In the genomic region with DNA sequence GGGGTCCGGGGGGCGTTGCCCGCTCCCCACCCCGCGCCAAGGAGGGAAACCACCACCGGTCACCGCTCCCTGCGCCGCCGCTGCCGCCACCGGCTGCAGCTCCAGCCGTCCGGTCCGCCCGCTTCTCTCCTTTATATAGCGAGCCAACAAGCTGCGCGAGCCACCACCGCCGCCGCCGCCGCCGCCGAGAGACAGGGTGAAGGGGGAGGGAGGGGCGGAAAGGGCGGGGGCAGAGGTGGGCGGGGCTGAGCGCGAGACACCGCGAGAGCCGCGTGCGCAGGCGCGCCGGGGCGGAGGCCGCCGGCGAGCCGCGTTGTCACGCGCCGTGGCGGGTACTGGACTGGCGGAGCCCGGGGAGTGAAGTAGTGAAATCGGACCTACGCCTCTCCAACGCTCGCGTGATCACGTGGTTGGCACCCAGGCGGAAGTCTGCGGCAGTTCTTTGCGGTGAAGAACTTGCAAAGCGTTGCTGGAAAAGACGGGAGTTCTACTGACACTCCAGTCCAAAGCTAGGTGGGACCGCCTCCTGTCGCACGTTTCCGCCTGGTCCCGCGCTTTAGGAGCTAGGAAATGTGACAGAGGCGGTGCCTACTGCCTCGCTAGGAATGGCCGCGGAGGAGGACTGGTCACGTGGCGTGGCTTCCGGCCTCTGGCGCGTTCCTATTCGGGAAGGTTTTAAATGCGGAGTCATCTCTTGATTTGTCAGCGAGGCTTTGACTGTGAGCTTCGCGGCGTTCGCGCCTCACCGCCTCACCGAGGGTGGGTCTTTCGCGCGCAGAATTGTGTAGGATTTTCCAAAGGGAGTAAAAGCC, we compare ENCODE assay signal across 8 cellular contexts. TPM values are rescaled to one million over a fixed set of nuclear protein-coding genes. Genes with fewer than 3 reads are reported as not detected.
DNase-seq lines count a peak whose midpoint lies in the region; ATAC-seq, FAIRE-seq and TF ChIP-seq lines count a peak whose summit lies in the region.

GTF2A1 (minus strand) TSS at position 193 of the 812 bp plus-strand sequence. CDS start 441 bp downstream, outside the sequence.

- peak within 1 kb of the TSS; percentile 92 for H3K4me3 ChIP-seq in OCI-LY7 (ENCODE audit: low read depth, low read length, poor library complexity, severe bottlenecking)
- peak within 1 kb of the TSS; percentile 84 to 99 (median 98) for H3K4me3 ChIP-seq in endothelial cell of umbilical vein (replicated peaks in 1 of 3; ENCODE audit: insufficient read depth in 1 of 3, low read depth in 1 of 3, low read length in 3 of 3)

- TF ChIP-seq POLR2A in endothelial cell of umbilical vein (IDR thresholded peaks at IDR 0.05; ENCODE audit: low read depth, low read length), result peak; percentile 99

- dilution Hi-C loops in endothelial cell of umbilical vein (cut with MboI; ENCODE audit: extremely low pct_ligation_motif_present, low sequenced_read_pairs), result no loop called here

- BruUV-seq in OCI-LY7 (replicated peaks; lab: Mats Ljungman, UMichigan) (no TSS peak), endothelial cell of umbilical vein (replicated peaks; lab: Mats Ljungman, UMichigan) (TSS peak; percentile 3)

- intact Hi-C loops in OCI-LY7 (cut with micrococcal nuclease; ENCODE audit: unreplicated experiment), result no loop called here
- intact Hi-C loops in endothelial cell of umbilical vein (cut with micrococcal nuclease), result loop anchor here (5.0 kb wide), 2 partner anchors 216 to 584 kb away; no protein-coding TSS in a partner anchor

- H4K20me1 ChIP-seq in OCI-LY7 (ENCODE audit: insufficient read depth, low read length) (peaks cover 14% of the 10 kb centered on the region; the same call in 1 of the 2 replicates), endothelial cell of umbilical vein (replicated peaks; ENCODE audit: control insufficient read depth, extremely low read depth, insufficient read depth, low read length) (no peaks in the 10 kb centered on the region)

- FAIRE-seq in D721Med (lab: Jason Lieb, UNC) (no peak), endothelial cell of umbilical vein (lab: Jason Lieb, UNC) (peak; percentile 88)

- peak within 1 kb of the TSS; percentile 93 for H3K27ac ChIP-seq in OCI-LY7 (ENCODE audit: low read depth, low read length, poor library complexity, severe bottlenecking)
- H3K27ac ChIP-seq in endothelial cell of umbilical vein (ENCODE audit: insufficient read depth, low read depth, low read length), result peak within 1 kb of the TSS; percentile 96

- no peaks in the 10 kb centered on the region for H3K27me3 ChIP-seq in endothelial cell of umbilical vein (ENCODE audit: control insufficient read depth in 2 of 2, insufficient read depth in 2 of 2, low read length in 2 of 2)

- no peak for TF ChIP-seq CTCF in D721Med (IDR thresholded peaks at IDR 0.05; ENCODE audit: insufficient read depth, missing control alignments)
- no peak for TF ChIP-seq CTCF in OCI-LY7 (conservative IDR thresholded peaks at IDR 0.05; ENCODE audit: low read length)
- no peak for TF ChIP-seq CTCF in endothelial cell of umbilical vein (IDR thresholded peaks at IDR 0.05; ENCODE audit: extremely low read depth in 1 of 2, insufficient read depth in 1 of 2, low read depth in 1 of 2, low read length in 2 of 2)

- H3K9me2 ChIP-seq in OCI-LY7 (ENCODE audit: insufficient read depth, low read length), result no peaks in the 10 kb centered on the region

- peaks cover 26% of the 10 kb centered on the region for H3K36me3 ChIP-seq in OCI-LY7 (ENCODE audit: insufficient read depth, low read length)
- no peaks in the 10 kb centered on the region for H3K36me3 ChIP-seq in endothelial cell of umbilical vein (ENCODE audit: control insufficient read depth in 2 of 2, extremely low read depth in 1 of 2, insufficient read depth in 2 of 2, low read length in 2 of 2)

- peak within 1 kb of the TSS; percentile 98 for H2AFZ ChIP-seq in OCI-LY7 (ENCODE audit: low read length)
- H2AFZ ChIP-seq in endothelial cell of umbilical vein (ENCODE audit: low read depth, low read length), result peak within 1 kb of the TSS; percentile 70

- POLR2A ChIA-PET in OCI-LY7 (lab: Charles Lee) (interaction anchor here (0.6 to 1.9 kb wide), 17 partner anchors 9 to 311 kb away, joined by 3 to 11 read pairs (median 3); no protein-coding TSS in a partner anchor), endothelial cell of umbilical vein (lab: Charles Lee) (interaction anchor here (0.6 to 1.6 kb wide), 10 partner anchors 8 to 643 kb away, joined by 3 to 11 read pairs (median 4); partner anchors contain the start of gene CEP128)

- DNase-seq in D721Med (ENCODE audit: insufficient read length, low spot score) (peak; percentile 25), HuH-7.5 (ENCODE audit: low spot score) (peak; percentile 75), OCI-LY7 (ENCODE audit: low spot score) (peak; percentile 97), activated T-cell treated with anti-CD3 and anti-CD28 coated beads for 1 hour (ENCODE audit: low read depth) (peak; percentile 93), endothelial cell of umbilical vein (ENCODE audit: low read depth, low spot score) (peak; percentile 97), midbrain (lab: John Stamatoyannopoulos, UW) (peak; percentile 99)
- peak; percentile 88 to 92 for DNase-seq in stimulated activated CD8-positive, alpha-beta memory T cell treated with anti-CD3 and anti-CD28 coated beads, Interleukin-2, amount 100 ng/mL, for 1 hour (ENCODE audit: low read depth in 2 of 2)

- H3K9me3 ChIP-seq in OCI-LY7 (ENCODE audit: low read length) (no peaks in the 10 kb centered on the region), endothelial cell of umbilical vein (replicated peaks; ENCODE audit: control insufficient read depth, insufficient read depth, low read length) (no peaks in the 10 kb centered on the region)

- CTCF ChIA-PET in OCI-LY7 (lab: Charles Lee; ENCODE audit: unreplicated experiment) (no interaction called here), endothelial cell of umbilical vein (lab: Charles Lee) (interaction anchor here (1.0 to 1.1 kb wide), 3 partner anchors 48 to 244 kb away, joined by 3 to 4 read pairs (median 4); no protein-coding TSS in a partner anchor)

- peaks cover 34% of the 10 kb centered on the region for H3K4me1 ChIP-seq in OCI-LY7 (ENCODE audit: insufficient read depth, low read length, poor library complexity, severe bottlenecking)
- peaks cover 18% of the 10 kb centered on the region for H3K4me1 ChIP-seq in endothelial cell of umbilical vein (ENCODE audit: control insufficient read depth, extremely low read depth, insufficient read depth, low read length)

- H3K79me2 ChIP-seq in OCI-LY7 (ENCODE audit: insufficient read depth, low read depth, low read length), result peaks cover 43% of the 10 kb centered on the region
- H3K79me2 ChIP-seq in endothelial cell of umbilical vein (ENCODE audit: control insufficient read depth, insufficient read depth, low read length), result peaks cover 36% of the 10 kb centered on the region

- peak; percentile 74 for ATAC-seq in GM21526 (IDR thresholded peaks at IDR 0.05; ENCODE audit: low FRiP score, unreplicated experiment)

- peak within 1 kb of the TSS; percentile 99 for H3K9ac ChIP-seq in endothelial cell of umbilical vein (replicated peaks; ENCODE audit: extremely low read depth, insufficient read depth, low read length)

- H3K4me2 ChIP-seq in OCI-LY7 (ENCODE audit: low read length) (peak within 1 kb of the TSS; percentile 95), endothelial cell of umbilical vein (ENCODE audit: insufficient read depth, low read length) (peak within 1 kb of the TSS; percentile 97)

- no peaks in the 10 kb centered on the region for H3K9me1 ChIP-seq in endothelial cell of umbilical vein (replicated peaks; ENCODE audit: control insufficient read depth, extremely low read depth, insufficient read depth, low read length)

TF ChIP-seq in endothelial cell of umbilical vein, 7 proteins besides CTCF, POLR2A, EP300 and RAD21:
- TF ChIP-seq EZH2 (IDR thresholded peaks at IDR 0.05; ENCODE audit: borderline replicate concordance, low read depth, low read length, severe bottlenecking), result no peak
- TF ChIP-seq FOS (IDR thresholded peaks at IDR 0.05; ENCODE audit: borderline replicate concordance, insufficient read depth, low read length), result no peak
- TF ChIP-seq MYC (IDR thresholded peaks at IDR 0.05; ENCODE audit: low read depth, low read length), result peak; percentile 69
- TF ChIP-seq POLR2AphosphoS5 (IDR thresholded peaks at IDR 0.05; ENCODE audit: insufficient read depth, low read depth, low read length), result peak; percentile 96
- TF ChIP-seq, protein P1, sequence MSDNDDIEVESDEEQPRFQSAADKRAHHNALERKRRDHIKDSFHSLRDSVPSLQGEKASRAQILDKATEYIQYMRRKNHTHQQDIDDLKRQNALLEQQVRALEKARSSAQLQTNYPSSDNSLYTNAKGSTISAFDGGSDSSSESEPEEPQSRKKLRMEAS (IDR thresholded peaks at IDR 0.05; ENCODE audit: insufficient read depth, insufficient read length), result peak; percentile 82

RNA-seq across cellular contexts. Expression of gene GTF2A1, which starts in this region (rescaled TPM):
- total RNA-seq in OCI-LY7 (2014; rRNA removed; shearing (Covaris generic)), result 32.5 and 35.1 TPM in 2 replicates
- 69.8 and 70.6 TPM in 2 replicates for total RNA-seq in OCI-LY7 (2022)
- total RNA-seq in endothelial cell of umbilical vein, result 32.1 and 33.4 TPM in 2 replicates
- 11.1 and 13.3 TPM in 2 replicates for polyA plus RNA-seq in endothelial cell of umbilical vein
- polyA plus RNA-seq in endothelial cell of umbilical vein (2011; cell fraction: cytosol; rRNA removed), result 11.2 and 11.6 TPM in 2 replicates
- polyA plus RNA-seq in endothelial cell of umbilical vein (2011; cell fraction: nucleus; rRNA removed), result 8.5 and 8.6 TPM in 2 replicates
- polyA plus RNA-seq in endothelial cell of umbilical vein (2012), result 12.4 and 15.7 TPM in 2 replicates
- polyA minus RNA-seq in endothelial cell of umbilical vein, result 54.5 and 63.9 TPM in 2 replicates
- 32.1 TPM for polyA minus RNA-seq in endothelial cell of umbilical vein (2011; cell fraction: cytosol; rRNA and poly(A)+ RNA removed)
- 12.3 TPM in 2 replicates for polyA minus RNA-seq in endothelial cell of umbilical vein (2011; cell fraction: nucleus; rRNA and poly(A)+ RNA removed)

Comparison
In these comparisons a context has a peak if more than half of its experiments do, and no peak if none do; other contexts are left out.
1. Peak in every context shown above with its lines: DNase-seq, ATAC-seq, H3K4me3 ChIP-seq and H3K27ac ChIP-seq.
2. DNase-seq: peak in every context shown above with its lines; median percentile 99 in midbrain; 97 in OCI-LY7; 97 in endothelial cell of umbilical vein; 93 in activated T-cell treated with anti-CD3 and anti-CD28 coated beads for 1 hour; 90 in stimulated activated CD8-positive, alpha-beta memory T cell treated with anti-CD3 and anti-CD28 coated beads, Interleukin-2, amount 100 ng/mL, for 1 hour; 75 in HuH-7.5; 25 in D721Med.